In genomic region chr6:107333491-107333890, GRCh38 we compare ENCODE assay signal across 5 cellular contexts.
"Had no signal": no experiment of that assay in that cellular context is flagged by ENCODE, and none has a peak within 500 bp of the region (broad histone marks: within the 10 kb centered on the region; RNA-seq: fewer than 3 reads in every experiment).

No MANE protein-coding gene starts in this region.

- H3K4me3 ChIP-seq: K562 had no signal

- H3K27ac Mint-ChIP-seq: IgD-negative memory B cell had no signal

- H3K27me3 Mint-ChIP-seq: IgD-negative memory B cell had no signal

- H3K27ac ChIP-seq: HL-60 had no signal

- H3K9me3 Mint-ChIP-seq: IgD-negative memory B cell had no signal

- DNase-seq: IMR-90, KBM-7 had no signal

- H3K4me3 Mint-ChIP-seq: IgD-negative memory B cell had no signal
